1 cellular context compared by ENCODE assay signal in the genomic region with DNA sequence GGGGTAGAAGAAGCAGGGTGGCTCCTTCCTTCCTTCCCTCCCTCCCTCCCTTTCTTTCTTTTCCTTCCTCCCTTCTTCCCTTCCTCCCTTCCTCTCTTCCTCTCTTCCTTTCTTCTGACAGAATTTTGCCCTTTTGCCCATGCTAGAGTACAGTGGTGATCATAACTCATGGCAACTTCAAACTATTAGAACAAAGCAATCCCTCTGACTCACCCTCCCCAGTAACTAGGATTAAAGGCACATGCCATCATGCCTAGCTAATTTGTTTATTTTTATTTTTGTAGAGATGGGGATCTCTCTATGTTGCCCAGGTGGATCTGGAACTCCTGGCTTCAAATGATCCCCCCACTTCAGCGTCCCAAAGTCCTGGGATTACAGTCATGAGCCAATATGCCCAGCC.
A peak's percentile ranks its signal among the peaks of the same experiment; 100 is the strongest.
TF ChIP-seq lines count a peak whose summit lies in the region.

No MANE protein-coding gene starts in this region.

TF ChIP-seq in HCT116, 20 proteins besides CTCF, POLR2A, EP300 and RAD21:
- TF ChIP-seq TCF7L2 (IDR thresholded peaks at IDR 0.05; ENCODE audit: borderline replicate concordance, extremely low read depth, insufficient read depth, insufficient read length), result peak; percentile 21
- TF ChIP-seq SRF (IDR thresholded peaks at IDR 0.05; ENCODE audit: low read depth), result no peak
- TF ChIP-seq ELF1 (IDR thresholded peaks at IDR 0.05; ENCODE audit: borderline replicate concordance, low read depth), result no peak
- TF ChIP-seq, protein P1, sequence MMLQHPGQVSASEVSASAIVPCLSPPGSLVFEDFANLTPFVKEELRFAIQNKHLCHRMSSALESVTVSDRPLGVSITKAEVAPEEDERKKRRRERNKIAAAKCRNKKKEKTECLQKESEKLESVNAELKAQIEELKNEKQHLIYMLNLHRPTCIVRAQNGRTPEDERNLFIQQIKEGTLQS (IDR thresholded peaks at IDR 0.05), result no peak
- TF ChIP-seq, protein P2, sequence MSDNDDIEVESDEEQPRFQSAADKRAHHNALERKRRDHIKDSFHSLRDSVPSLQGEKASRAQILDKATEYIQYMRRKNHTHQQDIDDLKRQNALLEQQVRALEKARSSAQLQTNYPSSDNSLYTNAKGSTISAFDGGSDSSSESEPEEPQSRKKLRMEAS (IDR thresholded peaks at IDR 0.05), result no peak
- TF ChIP-seq FOSL1 (IDR thresholded peaks at IDR 0.05; ENCODE audit: low read depth), result peak; percentile 35; the same call in 1 of the 2 replicates
- no peak for TF ChIP-seq CEBPB (IDR thresholded peaks at IDR 0.05; ENCODE audit: low read depth)
- TF ChIP-seq ZNF274 (IDR thresholded peaks at IDR 0.05; ENCODE audit: low read depth, low read length), result no peak
- TF ChIP-seq EZH2phosphoT487 (IDR thresholded peaks at IDR 0.05; ENCODE audit: borderline replicate concordance), result no peak
- no peak for TF ChIP-seq ZFX (IDR thresholded peaks at IDR 0.05)
- no peak for TF ChIP-seq SIN3A (IDR thresholded peaks at IDR 0.05; ENCODE audit: low read depth)
- no peak for TF ChIP-seq POLR2AphosphoS5 (IDR thresholded peaks at IDR 0.05; ENCODE audit: low read depth, low read length)
- TF ChIP-seq, protein P3, sequence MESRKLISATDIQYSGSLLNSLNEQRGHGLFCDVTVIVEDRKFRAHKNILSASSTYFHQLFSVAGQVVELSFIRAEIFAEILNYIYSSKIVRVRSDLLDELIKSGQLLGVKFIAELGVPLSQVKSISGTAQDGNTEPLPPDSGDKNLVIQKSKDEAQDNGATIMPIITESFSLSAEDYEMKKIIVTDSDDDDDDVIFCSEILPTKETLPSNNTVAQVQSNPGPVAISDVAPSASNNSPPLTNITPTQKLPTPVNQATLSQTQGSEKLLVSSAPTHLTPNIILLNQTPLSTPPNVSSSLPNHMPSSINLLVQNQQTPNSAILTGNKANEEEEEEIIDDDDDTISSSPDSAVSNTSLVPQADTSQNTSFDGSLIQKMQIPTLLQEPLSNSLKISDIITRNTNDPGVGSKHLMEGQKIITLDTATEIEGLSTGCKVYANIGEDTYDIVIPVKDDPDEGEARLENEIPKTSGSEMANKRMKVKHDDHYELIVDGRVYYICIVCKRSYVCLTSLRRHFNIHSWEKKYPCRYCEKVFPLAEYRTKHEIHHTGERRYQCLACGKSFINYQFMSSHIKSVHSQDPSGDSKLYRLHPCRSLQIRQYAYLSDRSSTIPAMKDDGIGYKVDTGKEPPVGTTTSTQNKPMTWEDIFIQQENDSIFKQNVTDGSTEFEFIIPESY (IDR thresholded peaks at IDR 0.05; ENCODE audit: extremely low read depth, insufficient replicate concordance, low read length), result no peak
- TF ChIP-seq, protein P4, sequence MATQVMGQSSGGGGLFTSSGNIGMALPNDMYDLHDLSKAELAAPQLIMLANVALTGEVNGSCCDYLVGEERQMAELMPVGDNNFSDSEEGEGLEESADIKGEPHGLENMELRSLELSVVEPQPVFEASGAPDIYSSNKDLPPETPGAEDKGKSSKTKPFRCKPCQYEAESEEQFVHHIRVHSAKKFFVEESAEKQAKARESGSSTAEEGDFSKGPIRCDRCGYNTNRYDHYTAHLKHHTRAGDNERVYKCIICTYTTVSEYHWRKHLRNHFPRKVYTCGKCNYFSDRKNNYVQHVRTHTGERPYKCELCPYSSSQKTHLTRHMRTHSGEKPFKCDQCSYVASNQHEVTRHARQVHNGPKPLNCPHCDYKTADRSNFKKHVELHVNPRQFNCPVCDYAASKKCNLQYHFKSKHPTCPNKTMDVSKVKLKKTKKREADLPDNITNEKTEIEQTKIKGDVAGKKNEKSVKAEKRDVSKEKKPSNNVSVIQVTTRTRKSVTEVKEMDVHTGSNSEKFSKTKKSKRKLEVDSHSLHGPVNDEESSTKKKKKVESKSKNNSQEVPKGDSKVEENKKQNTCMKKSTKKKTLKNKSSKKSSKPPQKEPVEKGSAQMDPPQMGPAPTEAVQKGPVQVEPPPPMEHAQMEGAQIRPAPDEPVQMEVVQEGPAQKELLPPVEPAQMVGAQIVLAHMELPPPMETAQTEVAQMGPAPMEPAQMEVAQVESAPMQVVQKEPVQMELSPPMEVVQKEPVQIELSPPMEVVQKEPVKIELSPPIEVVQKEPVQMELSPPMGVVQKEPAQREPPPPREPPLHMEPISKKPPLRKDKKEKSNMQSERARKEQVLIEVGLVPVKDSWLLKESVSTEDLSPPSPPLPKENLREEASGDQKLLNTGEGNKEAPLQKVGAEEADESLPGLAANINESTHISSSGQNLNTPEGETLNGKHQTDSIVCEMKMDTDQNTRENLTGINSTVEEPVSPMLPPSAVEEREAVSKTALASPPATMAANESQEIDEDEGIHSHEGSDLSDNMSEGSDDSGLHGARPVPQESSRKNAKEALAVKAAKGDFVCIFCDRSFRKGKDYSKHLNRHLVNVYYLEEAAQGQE (IDR thresholded peaks at IDR 0.05; ENCODE audit: low read depth), result no peak
- no peak for TF ChIP-seq CBX3 (IDR thresholded peaks at IDR 0.05; ENCODE audit: low read depth)
- TF ChIP-seq SP1 (IDR thresholded peaks at IDR 0.05; ENCODE audit: low read depth), result peak; percentile 25; the same call in 1 of the 2 replicates
- TF ChIP-seq YY1 (IDR thresholded peaks at IDR 0.05; ENCODE audit: extremely low read depth, insufficient replicate concordance, low read depth, low read length), result no peak
- no peak for TF ChIP-seq EZH2 (IDR thresholded peaks at IDR 0.05)
- TF ChIP-seq EGR1 (IDR thresholded peaks at IDR 0.05; ENCODE audit: low read depth), result no peak
- peak; percentile 28; the same call in 1 of the 2 replicates for TF ChIP-seq JUND (IDR thresholded peaks at IDR 0.05)
